Comparison of ENCODE assay signal across 1 cellular context in the genomic region with DNA sequence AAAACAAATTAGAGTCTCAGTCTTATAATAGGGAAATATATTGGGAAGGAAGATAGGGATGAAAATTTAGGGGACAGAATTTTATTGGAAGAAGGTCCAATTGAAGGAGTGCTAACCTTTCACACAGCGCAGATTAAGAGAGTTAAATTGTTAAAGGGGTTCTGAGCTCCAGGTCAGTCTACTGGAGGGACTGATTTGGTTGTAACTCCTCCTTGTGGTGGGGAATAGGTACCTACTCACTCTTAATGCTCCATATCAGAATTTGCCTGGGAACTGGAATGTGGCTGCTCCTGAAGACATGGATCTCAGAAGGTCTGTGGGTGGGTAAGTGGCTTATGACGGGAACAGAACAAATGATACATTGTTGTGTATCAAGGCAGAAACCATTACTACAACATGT.
TF ChIP-seq lines count a peak whose summit lies in the region.

No MANE protein-coding gene starts in this region.

TF ChIP-seq in HepG2, 621 proteins besides CTCF, POLR2A, EP300 and RAD21 (continued from another document):
- TF ChIP-seq ARID4A (CRISPR knock-in tag; IDR thresholded peaks at IDR 0.05; ENCODE audit: borderline replicate concordance) (no peak), SALL1 (CRISPR knock-in tag; IDR thresholded peaks at IDR 0.05) (no peak)
